ENCODE assay signal across 11 cellular contexts in genomic region chr9:99762470-99762869, GRCh38. TPM values are rescaled to one million over a fixed set of nuclear protein-coding genes. Genes with fewer than 3 reads are reported as not detected.
DNase-seq lines count a peak whose midpoint lies in the region; ATAC-seq, FAIRE-seq and TF ChIP-seq lines count a peak whose summit lies in the region.
"Had no signal": no experiment of that assay in that cellular context is flagged by ENCODE, and none has a peak within 500 bp of the region (broad histone marks: within the 10 kb centered on the region; RNA-seq: fewer than 3 reads in every experiment).

No MANE protein-coding gene starts in this region.

- H3K9me3 ChIP-seq in kidney (ENCODE audit: control insufficient read depth in 1 of 2, low read length in 2 of 2) = no peaks in the 10 kb centered on the region
- H3K9me3 ChIP-seq: vagina had no signal

- H3K36me3 Mint-ChIP-seq in activated T-cell treated with anti-CD3 and anti-CD28 coated beads, Interleukin-2, amount 50 U/mL, for 4 hours (ENCODE audit: insufficient read depth) = no peaks in the 10 kb centered on the region
- H3K36me3 Mint-ChIP-seq in activated T-cell treated with anti-CD3 and anti-CD28 coated beads, Interleukin-2, amount 50 U/mL, for 24 hours (ENCODE audit: low read depth) = no peaks in the 10 kb centered on the region
- H3K36me3 Mint-ChIP-seq in stimulated activated naive B cell treated with anti-CD40 and anti-IgM and Interleukin-4, amounts not matched to agents 10 μg/mL and 1 μg/mL and 100 μg/mL, for 72 hours = peaks cover 0 to 3% of the 10 kb centered on the region in 2 donors
- H3K36me3 Mint-ChIP-seq: T-cell had no signal

- DNase-seq in activated T-cell treated with anti-CD3 and anti-CD28 coated beads, Interleukin-2, amount 50 U/mL, for 4 hours = no peak
- no peak for DNase-seq in activated T-cell treated with anti-CD3 and anti-CD28 coated beads, Interleukin-2, amount 50 U/mL, for 24 hours
- peak; percentile 15 for DNase-seq in stimulated activated naive B cell treated with anti-CD40 and anti-IgM and Interleukin-4, amounts not matched to agents 10 μg/mL and 1 μg/mL and 100 μg/mL, for 72 hours
- DNase-seq in COLO668 (lab: John Stamatoyannopoulos, UW; ENCODE audit: unreplicated experiment) (no peak), KBM-7 (no peak), kidney (no peak)
- DNase-seq: GOT3, T-cell had no signal

- FAIRE-seq in kidney (lab: Jason Lieb, UNC) = no peak

- intact Hi-C loops in kidney (cut with DNase I) = no loop called here

- H3K4me3 Mint-ChIP-seq in activated T-cell treated with anti-CD3 and anti-CD28 coated beads, Interleukin-2, amount 50 U/mL, for 4 hours = no peak overlapping the region
- no peak overlapping the region for H3K4me3 Mint-ChIP-seq in activated T-cell treated with anti-CD3 and anti-CD28 coated beads, Interleukin-2, amount 50 U/mL, for 24 hours
- H3K4me3 Mint-ChIP-seq in stimulated activated naive B cell treated with anti-CD40 and anti-IgM and Interleukin-4, amounts not matched to agents 10 μg/mL and 1 μg/mL and 100 μg/mL, for 72 hours = no peak overlapping the region
- H3K4me3 Mint-ChIP-seq: T-cell had no signal

- peak; percentile 67 to 83 for ATAC-seq in activated T-cell treated with anti-CD3 and anti-CD28 coated beads, Interleukin-2, amount 50 U/mL, for 4 hours
- peak; percentile 95 for ATAC-seq in HG02588 (IDR thresholded peaks at IDR 0.05; ENCODE audit: unreplicated experiment)
- ATAC-seq in HG03558 (IDR thresholded peaks at IDR 0.05; ENCODE audit: extremely low read depth, unreplicated experiment) = peak; percentile 99
- ATAC-seq in stimulated activated naive B cell treated with anti-CD40 and anti-IgM and Interleukin-4, amounts not matched to agents 10 μg/mL and 1 μg/mL and 100 μg/mL, for 72 hours (replicated peaks) = peak; percentile 99 to 100
- ATAC-seq: T-cell had no signal

- no peaks in the 10 kb centered on the region for H3K9me3 Mint-ChIP-seq in activated T-cell treated with anti-CD3 and anti-CD28 coated beads, Interleukin-2, amount 50 U/mL, for 4 hours
- H3K9me3 Mint-ChIP-seq in activated T-cell treated with anti-CD3 and anti-CD28 coated beads, Interleukin-2, amount 50 U/mL, for 24 hours = no peaks in the 10 kb centered on the region
- H3K9me3 Mint-ChIP-seq in stimulated activated naive B cell treated with anti-CD40 and anti-IgM and Interleukin-4, amounts not matched to agents 10 μg/mL and 1 μg/mL and 100 μg/mL, for 72 hours = peaks cover 0 to 4% of the 10 kb centered on the region in 2 donors

- H3K4me1 ChIP-seq in kidney (ENCODE audit: control insufficient read depth in 1 of 2, insufficient read depth in 1 of 2, low read depth in 1 of 2, low read length in 2 of 2) = no peaks in the 10 kb centered on the region
- H3K4me1 ChIP-seq: vagina had no signal

- no peak overlapping the region for H3K27ac ChIP-seq in kidney (ENCODE audit: low read depth in 2 of 2, low read length in 2 of 2)
- H3K27ac ChIP-seq: vagina had no signal

- TF ChIP-seq CTCF in kidney (IDR thresholded peaks at IDR 0.05; ENCODE audit: borderline replicate concordance, extremely low read depth, insufficient read depth) = no peak

- no peak overlapping the region for H3K9ac ChIP-seq in kidney (ENCODE audit: low read length in 2 of 2)

- H3K36me3 ChIP-seq in kidney (ENCODE audit: control insufficient read depth in 1 of 2, insufficient read depth in 2 of 2, low read length in 2 of 2) = no peaks in the 10 kb centered on the region
- H3K36me3 ChIP-seq: vagina had no signal

- H3K27ac Mint-ChIP-seq in activated T-cell treated with anti-CD3 and anti-CD28 coated beads, Interleukin-2, amount 50 U/mL, for 24 hours = no peak overlapping the region
- H3K27ac Mint-ChIP-seq in stimulated activated naive B cell treated with anti-CD40 and anti-IgM and Interleukin-4, amounts not matched to agents 10 μg/mL and 1 μg/mL and 100 μg/mL, for 72 hours = no peak overlapping the region
- H3K27ac Mint-ChIP-seq: T-cell had no signal

- H3K4me3 ChIP-seq in kidney (ENCODE audit: low read length in 2 of 2) = no peak overlapping the region
- H3K4me3 ChIP-seq: vagina had no signal

- H3K27me3 Mint-ChIP-seq in activated T-cell treated with anti-CD3 and anti-CD28 coated beads, Interleukin-2, amount 50 U/mL, for 4 hours (ENCODE audit: low read depth) = peaks cover 13% of the 10 kb centered on the region
- peaks cover 6% of the 10 kb centered on the region for H3K27me3 Mint-ChIP-seq in activated T-cell treated with anti-CD3 and anti-CD28 coated beads, Interleukin-2, amount 50 U/mL, for 24 hours
- H3K27me3 Mint-ChIP-seq in stimulated activated naive B cell treated with anti-CD40 and anti-IgM and Interleukin-4, amounts not matched to agents 10 μg/mL and 1 μg/mL and 100 μg/mL, for 72 hours = no peaks in the 10 kb centered on the region

- in situ Hi-C loops in KBM-7 (cut with MboI; ENCODE audit: low pct_unique_long_range_greater_than_20kb, low sequenced_read_pairs) = no loop called here

- no peaks in the 10 kb centered on the region for H3K4me1 Mint-ChIP-seq in activated T-cell treated with anti-CD3 and anti-CD28 coated beads, Interleukin-2, amount 50 U/mL, for 4 hours (ENCODE audit: low read depth)
- no peaks in the 10 kb centered on the region for H3K4me1 Mint-ChIP-seq in activated T-cell treated with anti-CD3 and anti-CD28 coated beads, Interleukin-2, amount 50 U/mL, for 24 hours (ENCODE audit: low read depth)
- peaks cover 2 to 6% of the 10 kb centered on the region in 2 donors for H3K4me1 Mint-ChIP-seq in stimulated activated naive B cell treated with anti-CD40 and anti-IgM and Interleukin-4, amounts not matched to agents 10 μg/mL and 1 μg/mL and 100 μg/mL, for 72 hours
- H3K4me1 Mint-ChIP-seq: T-cell had no signal

RNA-seq across cellular contexts. Expression of gene NR4A3, which starts 59.2 kb away (rescaled TPM):
- total RNA-seq in activated T-cell treated with anti-CD3 and anti-CD28 coated beads, Interleukin-2, amount 50 U/mL, for 4 hours = 10 to 100 TPM; 23.2 to 26.5 (median 24.9) TPM
- 9.1 TPM for total RNA-seq in kidney
- polyA plus RNA-seq in kidney (ENCODE audit: insufficient read depth, low read depth, low replicate concordance) = 0.34 TPM
